ENCODE assay signal across 2 cellular contexts in the genomic region with DNA sequence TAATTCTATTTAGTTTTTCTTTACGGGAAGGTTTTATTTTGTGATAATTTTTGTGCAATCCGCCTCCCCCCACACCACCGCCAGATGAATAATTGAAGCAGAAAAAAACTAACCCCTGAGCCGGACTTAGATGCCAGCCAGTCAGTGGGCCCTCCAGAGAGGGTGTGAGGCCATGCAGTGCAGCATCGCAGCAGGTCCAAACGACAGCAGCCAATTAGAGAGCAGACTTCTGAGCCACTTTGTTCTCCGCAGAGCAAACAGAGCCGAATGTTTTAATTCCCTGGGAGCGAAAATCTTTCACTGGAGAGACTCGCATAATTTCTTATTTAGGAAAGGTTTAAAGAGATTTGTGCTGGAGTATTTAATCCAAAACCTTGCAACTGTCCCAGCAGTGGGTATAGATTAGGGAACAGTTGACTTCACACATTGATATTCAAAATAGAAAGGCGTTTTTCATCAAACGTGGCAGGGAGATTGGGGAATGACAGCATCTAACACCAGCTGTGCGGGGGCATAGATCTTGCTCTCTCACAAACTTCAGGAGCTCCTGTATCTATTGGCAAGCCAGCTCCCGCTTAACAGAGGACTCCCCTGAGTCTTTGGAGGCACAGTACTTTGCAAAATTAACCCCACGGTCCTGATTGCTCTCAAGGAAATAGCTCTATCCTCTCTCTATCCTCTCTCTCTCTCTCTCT.
A peak's percentile ranks its signal among the peaks of the same experiment; 100 is the strongest.
TF ChIP-seq lines count a peak whose summit lies in the region.

No MANE protein-coding gene starts in this region.

TF ChIP-seq in HEK293, 187 proteins besides CTCF, POLR2A, EP300 and RAD21 (continued from another document and continues in another):
- TF ChIP-seq ZNF518A (tag by site-specific recombination; conservative IDR thresholded peaks at IDR 0.05; ENCODE audit: low read depth), result no peak
- TF ChIP-seq, protein P1, sequence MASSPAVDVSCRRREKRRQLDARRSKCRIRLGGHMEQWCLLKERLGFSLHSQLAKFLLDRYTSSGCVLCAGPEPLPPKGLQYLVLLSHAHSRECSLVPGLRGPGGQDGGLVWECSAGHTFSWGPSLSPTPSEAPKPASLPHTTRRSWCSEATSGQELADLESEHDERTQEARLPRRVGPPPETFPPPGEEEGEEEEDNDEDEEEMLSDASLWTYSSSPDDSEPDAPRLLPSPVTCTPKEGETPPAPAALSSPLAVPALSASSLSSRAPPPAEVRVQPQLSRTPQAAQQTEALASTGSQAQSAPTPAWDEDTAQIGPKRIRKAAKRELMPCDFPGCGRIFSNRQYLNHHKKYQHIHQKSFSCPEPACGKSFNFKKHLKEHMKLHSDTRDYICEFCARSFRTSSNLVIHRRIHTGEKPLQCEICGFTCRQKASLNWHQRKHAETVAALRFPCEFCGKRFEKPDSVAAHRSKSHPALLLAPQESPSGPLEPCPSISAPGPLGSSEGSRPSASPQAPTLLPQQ (tag by site-specific recombination; IDR thresholded peaks at IDR 0.05), result peak; percentile 59; the same call in 1 of the 2 replicates
- no peak for TF ChIP-seq ZNF223 (tag by site-specific recombination; IDR thresholded peaks at IDR 0.05)
- 0 out of 2 replicates have a peak, but pooled peaks have one; percentile 50 for TF ChIP-seq ZNF701 (tag by site-specific recombination; IDR thresholded peaks at IDR 0.05)
- no peak; the same call in none of the 2 replicates for TF ChIP-seq PRDM6 (tag by site-specific recombination; IDR thresholded peaks at IDR 0.05)
- no peak for TF ChIP-seq EGR2 (tag by site-specific recombination; IDR thresholded peaks at IDR 0.05; ENCODE audit: low read depth)
- peak; percentile 80; the same call in 1 of the 2 replicates for TF ChIP-seq TRIM28 (IDR thresholded peaks at IDR 0.05; ENCODE audit: borderline replicate concordance, low read length)
- TF ChIP-seq, protein P2, sequence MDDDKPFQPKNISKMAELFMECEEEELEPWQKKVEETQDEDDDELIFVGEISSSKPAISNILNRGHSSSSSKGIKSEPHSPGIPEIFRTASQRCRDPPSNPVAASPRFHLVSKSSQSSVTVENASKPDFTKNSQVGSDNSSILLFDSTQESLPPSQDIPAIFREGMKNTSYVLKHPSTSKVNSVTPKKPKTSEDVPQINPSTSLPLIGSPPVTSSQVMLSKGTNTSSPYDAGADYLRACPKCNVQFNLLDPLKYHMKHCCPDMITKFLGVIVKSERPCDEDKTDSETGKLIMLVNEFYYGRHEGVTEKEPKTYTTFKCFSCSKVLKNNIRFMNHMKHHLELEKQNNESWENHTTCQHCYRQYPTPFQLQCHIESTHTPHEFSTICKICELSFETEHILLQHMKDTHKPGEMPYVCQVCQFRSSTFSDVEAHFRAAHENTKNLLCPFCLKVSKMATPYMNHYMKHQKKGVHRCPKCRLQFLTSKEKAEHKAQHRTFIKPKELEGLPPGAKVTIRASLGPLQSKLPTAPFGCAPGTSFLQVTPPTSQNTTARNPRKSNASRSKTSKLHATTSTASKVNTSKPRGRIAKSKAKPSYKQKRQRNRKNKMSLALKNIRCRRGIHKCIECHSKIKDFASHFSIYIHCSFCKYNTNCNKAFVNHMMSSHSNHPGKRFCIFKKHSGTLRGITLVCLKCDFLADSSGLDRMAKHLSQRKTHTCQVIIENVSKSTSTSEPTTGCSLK (tag by site-specific recombination; IDR thresholded peaks at IDR 0.05), result no peak
- no peak for TF ChIP-seq ZNF157 (tag by site-specific recombination; IDR thresholded peaks at IDR 0.05)
- TF ChIP-seq ZNF391 (tag by site-specific recombination; IDR thresholded peaks at IDR 0.05; ENCODE audit: borderline replicate concordance, low read depth), result no peak
- TF ChIP-seq HOXC10 (CRISPR knock-in tag; IDR thresholded peaks at IDR 0.05), result no peak
- no peak for TF ChIP-seq ZNF768 (tag by site-specific recombination; IDR thresholded peaks at IDR 0.05)

TF ChIP-seq in K562, 482 proteins besides CTCF, POLR2A, EP300 and RAD21 (continued from another document):
- TF ChIP-seq ZBTB11 (CRISPR knock-in tag; IDR thresholded peaks at IDR 0.05) (no peak), NFIX (CRISPR knock-in tag; IDR thresholded peaks at IDR 0.05; ENCODE audit: low read depth) (no peak), SIX5 (IDR thresholded peaks at IDR 0.05; ENCODE audit: borderline replicate concordance in 1 of 2, insufficient read depth in 1 of 2, low read depth in 1 of 2, low read length in 2 of 2) (no peak), MCM3 (IDR thresholded peaks at IDR 0.05) (no peak), MAFG (tag; conservative IDR thresholded peaks at IDR 0.05) (no peak), RBM15 (IDR thresholded peaks at IDR 0.05; ENCODE audit: insufficient read depth, low read length) (no peak), HOXB6 (CRISPR knock-in tag; IDR thresholded peaks at IDR 0.05; ENCODE audit: borderline replicate concordance) (no peak), MYC (IDR thresholded peaks at IDR 0.05; ENCODE audit: low read depth, low read length) (no peak), MYC (CRISPR knock-in tag; IDR thresholded peaks at IDR 0.05; ENCODE audit: borderline replicate concordance, low read depth) (no peak), NCOA6 (IDR thresholded peaks at IDR 0.05) (no peak), MEF2D (tag; conservative IDR thresholded peaks at IDR 0.05; ENCODE audit: low read depth) (no peak), CBFA2T3 (IDR thresholded peaks at IDR 0.05) (no peak)
- TF ChIP-seq, protein P3, sequence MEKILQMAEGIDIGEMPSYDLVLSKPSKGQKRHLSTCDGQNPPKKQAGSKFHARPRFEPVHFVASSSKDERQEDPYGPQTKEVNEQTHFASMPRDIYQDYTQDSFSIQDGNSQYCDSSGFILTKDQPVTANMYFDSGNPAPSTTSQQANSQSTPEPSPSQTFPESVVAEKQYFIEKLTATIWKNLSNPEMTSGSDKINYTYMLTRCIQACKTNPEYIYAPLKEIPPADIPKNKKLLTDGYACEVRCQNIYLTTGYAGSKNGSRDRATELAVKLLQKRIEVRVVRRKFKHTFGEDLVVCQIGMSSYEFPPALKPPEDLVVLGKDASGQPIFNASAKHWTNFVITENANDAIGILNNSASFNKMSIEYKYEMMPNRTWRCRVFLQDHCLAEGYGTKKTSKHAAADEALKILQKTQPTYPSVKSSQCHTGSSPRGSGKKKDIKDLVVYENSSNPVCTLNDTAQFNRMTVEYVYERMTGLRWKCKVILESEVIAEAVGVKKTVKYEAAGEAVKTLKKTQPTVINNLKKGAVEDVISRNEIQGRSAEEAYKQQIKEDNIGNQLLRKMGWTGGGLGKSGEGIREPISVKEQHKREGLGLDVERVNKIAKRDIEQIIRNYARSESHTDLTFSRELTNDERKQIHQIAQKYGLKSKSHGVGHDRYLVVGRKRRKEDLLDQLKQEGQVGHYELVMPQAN (IDR thresholded peaks at IDR 0.05; ENCODE audit: borderline replicate concordance), result no peak
- TF ChIP-seq, protein P4, sequence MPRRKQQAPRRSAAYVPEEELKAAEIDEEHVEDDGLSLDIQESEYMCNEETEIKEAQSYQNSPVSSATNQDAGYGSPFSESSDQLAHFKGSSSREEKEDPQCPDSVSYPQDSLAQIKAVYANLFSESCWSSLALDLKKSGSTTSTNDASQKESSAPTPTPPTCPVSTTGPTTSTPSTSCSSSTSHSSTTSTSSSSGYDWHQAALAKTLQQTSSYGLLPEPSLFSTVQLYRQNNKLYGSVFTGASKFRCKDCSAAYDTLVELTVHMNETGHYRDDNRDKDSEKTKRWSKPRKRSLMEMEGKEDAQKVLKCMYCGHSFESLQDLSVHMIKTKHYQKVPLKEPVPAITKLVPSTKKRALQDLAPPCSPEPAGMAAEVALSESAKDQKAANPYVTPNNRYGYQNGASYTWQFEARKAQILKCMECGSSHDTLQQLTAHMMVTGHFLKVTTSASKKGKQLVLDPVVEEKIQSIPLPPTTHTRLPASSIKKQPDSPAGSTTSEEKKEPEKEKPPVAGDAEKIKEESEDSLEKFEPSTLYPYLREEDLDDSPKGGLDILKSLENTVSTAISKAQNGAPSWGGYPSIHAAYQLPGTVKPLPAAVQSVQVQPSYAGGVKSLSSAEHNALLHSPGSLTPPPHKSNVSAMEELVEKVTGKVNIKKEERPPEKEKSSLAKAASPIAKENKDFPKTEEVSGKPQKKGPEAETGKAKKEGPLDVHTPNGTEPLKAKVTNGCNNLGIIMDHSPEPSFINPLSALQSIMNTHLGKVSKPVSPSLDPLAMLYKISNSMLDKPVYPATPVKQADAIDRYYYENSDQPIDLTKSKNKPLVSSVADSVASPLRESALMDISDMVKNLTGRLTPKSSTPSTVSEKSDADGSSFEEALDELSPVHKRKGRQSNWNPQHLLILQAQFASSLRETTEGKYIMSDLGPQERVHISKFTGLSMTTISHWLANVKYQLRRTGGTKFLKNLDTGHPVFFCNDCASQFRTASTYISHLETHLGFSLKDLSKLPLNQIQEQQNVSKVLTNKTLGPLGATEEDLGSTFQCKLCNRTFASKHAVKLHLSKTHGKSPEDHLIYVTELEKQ (CRISPR knock-in tag; IDR thresholded peaks at IDR 0.05), result no peak
- TF ChIP-seq, protein P5, sequence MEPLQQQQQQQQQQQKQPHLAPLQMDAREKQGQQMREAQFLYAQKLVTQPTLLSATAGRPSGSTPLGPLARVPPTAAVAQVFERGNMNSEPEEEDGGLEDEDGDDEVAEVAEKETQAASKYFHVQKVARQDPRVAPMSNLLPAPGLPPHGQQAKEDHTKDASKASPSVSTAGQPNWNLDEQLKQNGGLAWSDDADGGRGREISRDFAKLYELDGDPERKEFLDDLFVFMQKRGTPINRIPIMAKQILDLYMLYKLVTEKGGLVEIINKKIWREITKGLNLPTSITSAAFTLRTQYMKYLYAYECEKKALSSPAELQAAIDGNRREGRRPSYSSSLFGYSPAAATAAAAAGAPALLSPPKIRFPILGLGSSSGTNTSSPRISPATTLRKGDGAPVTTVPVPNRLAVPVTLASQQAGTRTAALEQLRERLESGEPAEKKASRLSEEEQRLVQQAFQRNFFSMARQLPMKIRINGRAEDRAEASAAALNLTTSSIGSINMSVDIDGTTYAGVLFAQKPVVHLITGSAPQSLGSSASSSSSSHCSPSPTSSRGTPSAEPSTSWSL (CRISPR knock-in tag; IDR thresholded peaks at IDR 0.05; ENCODE audit: borderline replicate concordance), result no peak
